In the genomic region with DNA sequence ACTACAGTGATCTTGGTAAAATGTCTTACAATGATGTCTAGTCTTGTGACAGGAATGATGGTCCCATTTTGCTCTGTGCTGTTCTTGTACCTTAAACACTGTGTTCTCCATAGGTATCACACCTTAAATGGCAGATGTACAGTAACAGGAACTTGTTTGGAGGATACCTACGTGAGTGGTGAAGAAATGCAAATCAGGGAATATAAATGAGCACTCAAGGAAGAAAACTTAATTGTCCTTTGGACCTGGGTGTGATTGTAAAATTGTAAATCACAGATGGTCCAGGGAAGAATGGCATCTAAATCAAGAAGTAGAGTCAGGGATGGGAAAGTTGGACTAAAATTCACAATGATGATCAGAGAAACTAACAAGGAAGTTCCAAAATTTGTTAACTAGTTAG, we compare ENCODE assay signal across 27 cellular contexts. TPM values are rescaled to one million over a fixed set of nuclear protein-coding genes. Genes with fewer than 3 reads are reported as not detected.
"Had no signal": no experiment of that assay in that cellular context is flagged by ENCODE, and none has a peak within 500 bp of the region (broad histone marks: within the 10 kb centered on the region; RNA-seq: fewer than 3 reads in every experiment).

No MANE protein-coding gene starts in this region.

- H3K4me3 ChIP-seq: coronary artery, dorsolateral prefrontal cortex, esophagus muscularis mucosa, gastroesophageal sphincter, heart left ventricle, hepatocyte, left lung, lower lobe of right lung had no signal

- H3K4me1 ChIP-seq: foreskin keratinocyte, left lung, lower lobe of right lung had no signal

- ATAC-seq: foreskin keratinocyte, gastroesophageal sphincter, heart left ventricle, left lung, left ventricle myocardium superior, lower lobe of right lung had no signal

- H3K36me3 ChIP-seq: esophagus muscularis mucosa, gastroesophageal sphincter, heart left ventricle, left lung, lower lobe of right lung had no signal

- FAIRE-seq: colon, endothelial cell of umbilical vein, frontal cortex, kidney had no signal

- DNase-seq: dermis blood vessel endothelial cell; dorsolateral prefrontal cortex; effector CD4-positive, alpha-beta T cell; effector memory CD4-positive, alpha-beta T cell; foreskin keratinocyte; heart left ventricle; hypothalamus; immature natural killer cell; islet precursor cell; kidney; kidney glomerular epithelial cell; left lung; left ventricle myocardium superior; lower lobe of right lung; mesenchymal stem cell had no signal

RNA-seq across cellular contexts. Expression of a gene that starts 12.7 kb away (rescaled TPM):
- total RNA-seq: dermis blood vessel endothelial cell, endothelial cell of umbilical vein, epithelial cell of proximal tubule, fibroblast of lung, fibroblast of villous mesenchyme, foreskin keratinocyte, lung microvascular endothelial cell, mesothelial cell of epicardium had no signal
- polyA plus RNA-seq: endothelial cell of umbilical vein, fibroblast of lung, foreskin keratinocyte had no signal
